Comparison of ENCODE assay signal across 18 cellular contexts in the genomic region with DNA sequence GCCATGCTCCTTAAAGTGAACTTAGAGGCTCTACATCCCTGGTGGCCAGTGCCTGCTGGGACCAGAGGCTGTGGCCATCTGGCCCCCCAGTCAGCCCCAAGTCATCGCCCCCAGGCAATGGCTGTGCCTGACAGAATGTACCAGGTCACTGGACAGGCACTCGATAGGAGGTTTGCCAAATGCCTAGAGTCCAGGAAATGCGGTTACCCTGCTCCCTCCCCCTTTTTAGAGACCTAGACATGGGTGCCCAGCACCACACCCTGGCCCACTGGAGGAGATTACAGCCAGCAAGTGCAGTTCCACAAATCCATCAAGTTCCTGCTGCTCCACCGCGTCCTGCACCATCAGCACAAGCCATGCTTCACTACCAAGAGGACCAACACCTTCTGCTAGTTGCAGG.
"Had no signal": no experiment of that assay in that cellular context is flagged by ENCODE, and none has a peak within 500 bp of the region (broad histone marks: within the 10 kb centered on the region; RNA-seq: fewer than 3 reads in every experiment).

No MANE protein-coding gene starts in this region.

- H3K4me1 Mint-ChIP-seq: activated B cell treated with CpG ODN at 0.5 μM for 24 hours, immature natural killer cell had no signal

- H3K27ac Mint-ChIP-seq: activated B cell treated with CpG ODN at 0.5 μM for 24 hours; activated naive CD8-positive, alpha-beta T cell; activated T-cell treated with anti-CD3 and anti-CD28 coated beads, Interleukin-2, amount 50 U/mL, for 72 hours; endodermal cell; immature natural killer cell; natural killer cell treated with Interleukin-12 subunit alpha and Interleukin-12 subunit beta and Interleukin-15 and Interleukin-18, amount 100 ng/mL, for 72 hours; progenitor cell of endocrine pancreas had no signal

- DNase-seq: activated B cell treated with CpG ODN at 0.5 μM for 24 hours; activated CD4-positive, alpha-beta T cell treated with anti-CD3 and anti-CD28 coated beads for 48 hours; activated CD8-positive, alpha-beta memory T cell treated with anti-CD3 and anti-CD28 coated beads, Interleukin-2, amount 50 U/mL, for 48 hours; activated gamma-delta T cell; activated T-cell treated with anti-CD3 and anti-CD28 coated beads, Interleukin-2, amount 50 U/mL, for 72 hours; amniotic stem cell; dorsolateral prefrontal cortex; endodermal cell; head of caudate nucleus; immature natural killer cell; mesendoderm; nucleus accumbens; right cardiac atrium had no signal

- H3K27ac ChIP-seq: dorsolateral prefrontal cortex, skin epidermis had no signal

- H3K36me3 Mint-ChIP-seq: activated naive CD8-positive, alpha-beta T cell; immature natural killer cell; natural killer cell treated with Interleukin-12 subunit alpha and Interleukin-12 subunit beta and Interleukin-15 and Interleukin-18, amount 100 ng/mL, for 72 hours had no signal

- H3K27me3 Mint-ChIP-seq: activated B cell treated with CpG ODN at 0.5 μM for 24 hours; activated naive CD8-positive, alpha-beta T cell; natural killer cell treated with Interleukin-12 subunit alpha and Interleukin-12 subunit beta and Interleukin-15 and Interleukin-18, amount 100 ng/mL, for 72 hours had no signal

- H3K9me3 Mint-ChIP-seq: activated B cell treated with CpG ODN at 0.5 μM for 24 hours; activated T-cell treated with anti-CD3 and anti-CD28 coated beads, Interleukin-2, amount 50 U/mL, for 72 hours; endodermal cell; immature natural killer cell; natural killer cell treated with Interleukin-12 subunit alpha and Interleukin-12 subunit beta and Interleukin-15 and Interleukin-18, amount 100 ng/mL, for 72 hours had no signal

- FAIRE-seq: frontal cortex had no signal

- H3K4me3 Mint-ChIP-seq: activated B cell treated with CpG ODN at 0.5 μM for 24 hours; activated naive CD8-positive, alpha-beta T cell; activated T-cell treated with anti-CD3 and anti-CD28 coated beads, Interleukin-2, amount 50 U/mL, for 72 hours; endodermal cell; immature natural killer cell; natural killer cell treated with Interleukin-12 subunit alpha and Interleukin-12 subunit beta and Interleukin-15 and Interleukin-18, amount 100 ng/mL, for 72 hours had no signal

- ATAC-seq: activated T-cell treated with anti-CD3 and anti-CD28 coated beads, Interleukin-2, amount 50 U/mL, for 72 hours; natural killer cell treated with Interleukin-12 subunit alpha and Interleukin-12 subunit beta and Interleukin-15 and Interleukin-18, amount 100 ng/mL, for 72 hours had no signal

- H3K4me3 ChIP-seq: dorsolateral prefrontal cortex, skin epidermis had no signal
